In genomic region chrX:72182924-72183323, GRCh38 we compare ENCODE assay signal across 2 cellular contexts.
TF ChIP-seq lines count a peak whose summit lies in the region.

No MANE protein-coding gene starts in this region.

TF ChIP-seq in IMR-90, 13 proteins besides CTCF, POLR2A, EP300 and RAD21:
- TF ChIP-seq CHD1 (IDR thresholded peaks at IDR 0.05; ENCODE audit: low read depth, low read length) = no peak
- no peak for TF ChIP-seq NFE2L2 (IDR thresholded peaks at IDR 0.05; ENCODE audit: low read depth, low read length)
- TF ChIP-seq MAZ (IDR thresholded peaks at IDR 0.05; ENCODE audit: borderline replicate concordance, low read depth, low read length) = no peak
- no peak for TF ChIP-seq FOS (IDR thresholded peaks at IDR 0.05; ENCODE audit: low read depth, low read length)
- no peak for TF ChIP-seq ELK1 (IDR thresholded peaks at IDR 0.05; ENCODE audit: borderline replicate concordance, low read depth, low read length)
TF ChIP-seq in IMR-90: peak in this region for 0.

TF ChIP-seq in K562, 482 proteins besides CTCF, POLR2A, EP300 and RAD21:
- no peak for TF ChIP-seq ZNF280A (IDR thresholded peaks at IDR 0.05; ENCODE audit: low read depth, partially characterized antibody)
- no peak for TF ChIP-seq CREBBP (IDR thresholded peaks at IDR 0.05; ENCODE audit: low read depth, low read length)
- TF ChIP-seq TRIM24 (IDR thresholded peaks at IDR 0.05) = no peak
- no peak for TF ChIP-seq ZNF232 (CRISPR knock-in tag; IDR thresholded peaks at IDR 0.05)
- no peak for TF ChIP-seq ZMIZ1 (IDR thresholded peaks at IDR 0.05; ENCODE audit: low read depth in 2 of 2, low read length in 2 of 2)
- TF ChIP-seq HBP1 (CRISPR knock-in tag; IDR thresholded peaks at IDR 0.05) = no peak
- no peak for TF ChIP-seq ZNF217 (CRISPR knock-in tag; IDR thresholded peaks at IDR 0.05)
- TF ChIP-seq NBN (IDR thresholded peaks at IDR 0.05; ENCODE audit: low read depth) = no peak
- TF ChIP-seq SNRNP70 (optimal IDR thresholded peaks at IDR 0.05; ENCODE audit: low read depth, low read length) = no peak
- no peak for TF ChIP-seq ZNF24 (IDR thresholded peaks at IDR 0.05)
- no peak for TF ChIP-seq POLR2G (IDR thresholded peaks at IDR 0.05; ENCODE audit: low read depth, low read length)
- TF ChIP-seq ESRRA (IDR thresholded peaks at IDR 0.05; ENCODE audit: borderline replicate concordance, low read depth) = no peak
- TF ChIP-seq CEBPB (tag; IDR thresholded peaks at IDR 0.05) = no peak
- TF ChIP-seq ZNF12 (CRISPR knock-in tag; IDR thresholded peaks at IDR 0.05) = no peak
- no peak for TF ChIP-seq FOXA3 (CRISPR knock-in tag; conservative IDR thresholded peaks at IDR 0.05 in 1 of 2, IDR thresholded peaks at IDR 0.05 in 1 of 2)
- no peak for TF ChIP-seq CHD1 (IDR thresholded peaks at IDR 0.05; ENCODE audit: low read length)
TF ChIP-seq in K562: peak in this region for 0.
